In genomic region chr14:51872396-51872795, GRCh38 we compare ENCODE assay signal across 15 cellular contexts. TPM values are rescaled to one million over a fixed set of nuclear protein-coding genes. Genes with fewer than 3 reads are reported as not detected.
DNase-seq lines count a peak whose midpoint lies in the region; ATAC-seq and TF ChIP-seq lines count a peak whose summit lies in the region.
"Had no signal": no experiment of that assay in that cellular context is flagged by ENCODE, and none has a peak within 500 bp of the region (broad histone marks: within the 10 kb centered on the region; RNA-seq: fewer than 3 reads in every experiment).

No MANE protein-coding gene starts in this region.

- no peak overlapping the region for H3K9ac ChIP-seq in neural cell (ENCODE audit: low read length)

- intact Hi-C loops in left cardiac atrium (cut with DNase I): no loop called here

- no peak for TF ChIP-seq EP300 in neural cell (conservative IDR thresholded peaks at IDR 0.05; ENCODE audit: poor library complexity, severe bottlenecking)

- no peaks in the 10 kb centered on the region for H3K9me3 Mint-ChIP-seq in T-helper 1 cell treated with Interleukin-12 subunit alpha and Interleukin-12 subunit beta and Interleukin-4 antibody, amounts not matched to agents 30 μg/mL and 1 μg/mL, for 36 hours
- H3K9me3 Mint-ChIP-seq in activated naive CD8-positive, alpha-beta T cell treated with anti-CD3 and anti-CD28 coated beads for 36 hours: peaks cover 11% of the 10 kb centered on the region

- peaks cover 31% of the 10 kb centered on the region for H3K36me3 Mint-ChIP-seq in T-helper 1 cell treated with Interleukin-12 subunit alpha and Interleukin-12 subunit beta and Interleukin-4 antibody, amounts not matched to agents 30 μg/mL and 1 μg/mL, for 36 hours (ENCODE audit: low read depth)
- H3K36me3 Mint-ChIP-seq in activated naive CD8-positive, alpha-beta T cell treated with anti-CD3 and anti-CD28 coated beads for 36 hours: peaks cover 47% of the 10 kb centered on the region

- H3K9me2 ChIP-seq in neural cell (ENCODE audit: insufficient read depth, low read length): no peaks in the 10 kb centered on the region

- H3K36me3 ChIP-seq in neural cell (ENCODE audit: insufficient read depth, low read length): no peaks in the 10 kb centered on the region
- H3K36me3 ChIP-seq: heart left ventricle, pancreas, WERI-Rb-1 had no signal

- H3K79me2 ChIP-seq in neural cell (replicated peaks; ENCODE audit: insufficient read depth, low read length): peaks cover 96% of the 10 kb centered on the region

- ATAC-seq in GM18907 (IDR thresholded peaks at IDR 0.05; ENCODE audit: unreplicated experiment) (no peak), left cardiac atrium (no peak)

- DNase-seq in T-helper 1 cell (no peak), NCI-H1105 (lab: John Stamatoyannopoulos, UW) (peak; percentile 17), caudate nucleus (lab: John Stamatoyannopoulos, UW) (no peak), left cardiac atrium (no peak)
- DNase-seq in activated naive CD8-positive, alpha-beta T cell treated with anti-CD3 and anti-CD28 coated beads for 36 hours: no peak
- DNase-seq: heart left ventricle, MM.1S, NCI-H510A, pancreas, SIG-M5, WERI-Rb-1 had no signal

- no peak for TF ChIP-seq CTCF in neural cell (IDR thresholded peaks at IDR 0.05; ENCODE audit: poor library complexity, severe bottlenecking)

- peaks cover 52% of the 10 kb centered on the region for H3K4me1 Mint-ChIP-seq in T-helper 1 cell treated with Interleukin-12 subunit alpha and Interleukin-12 subunit beta and Interleukin-4 antibody, amounts not matched to agents 30 μg/mL and 1 μg/mL, for 36 hours (ENCODE audit: low read depth)
- H3K4me1 Mint-ChIP-seq in activated naive CD8-positive, alpha-beta T cell treated with anti-CD3 and anti-CD28 coated beads for 36 hours: peaks cover 57% of the 10 kb centered on the region

- no peak for TF ChIP-seq RAD21 in neural cell (conservative IDR thresholded peaks at IDR 0.05)

- H3K9me3 ChIP-seq in neural cell (ENCODE audit: low read length): no peaks in the 10 kb centered on the region
- H3K9me3 ChIP-seq: heart left ventricle, pancreas had no signal

- H2AFZ ChIP-seq in neural cell (ENCODE audit: low read depth, low read length): no peak overlapping the region

- peaks cover 35% of the 10 kb centered on the region for H4K20me1 ChIP-seq in neural cell (ENCODE audit: insufficient read depth)

- peaks cover 3% of the 10 kb centered on the region for H3F3A ChIP-seq in neural cell (ENCODE audit: insufficient read depth, low read length, poor library complexity, severe bottlenecking)

- H3K27ac Mint-ChIP-seq in T-helper 1 cell treated with Interleukin-12 subunit alpha and Interleukin-12 subunit beta and Interleukin-4 antibody, amounts not matched to agents 30 μg/mL and 1 μg/mL, for 36 hours: peak overlapping the region; percentile 34
- H3K27ac Mint-ChIP-seq in activated naive CD8-positive, alpha-beta T cell treated with anti-CD3 and anti-CD28 coated beads for 36 hours: peak overlapping the region; percentile 87

- H3K4me3 Mint-ChIP-seq in T-helper 1 cell treated with Interleukin-12 subunit alpha and Interleukin-12 subunit beta and Interleukin-4 antibody, amounts not matched to agents 30 μg/mL and 1 μg/mL, for 36 hours: no peak overlapping the region
- H3K4me3 Mint-ChIP-seq in activated naive CD8-positive, alpha-beta T cell treated with anti-CD3 and anti-CD28 coated beads for 36 hours: no peak overlapping the region

- H3K27me3 ChIP-seq in neural cell (ENCODE audit: insufficient read depth, low read depth, low read length): no peaks in the 10 kb centered on the region
- H3K27me3 ChIP-seq: heart left ventricle, pancreas had no signal

- no peak overlapping the region for H3K4me3 ChIP-seq in neural cell (ENCODE audit: low read length)
- H3K4me3 ChIP-seq: heart left ventricle, pancreas had no signal

- H3K27me3 Mint-ChIP-seq in T-helper 1 cell treated with Interleukin-12 subunit alpha and Interleukin-12 subunit beta and Interleukin-4 antibody, amounts not matched to agents 30 μg/mL and 1 μg/mL, for 36 hours (ENCODE audit: low read depth): no peaks in the 10 kb centered on the region
- no peaks in the 10 kb centered on the region for H3K27me3 Mint-ChIP-seq in activated naive CD8-positive, alpha-beta T cell treated with anti-CD3 and anti-CD28 coated beads for 36 hours

- H3K4me2 ChIP-seq in neural cell (ENCODE audit: low read length): peak overlapping the region; percentile 17

- H3K27ac ChIP-seq in neural cell (ENCODE audit: low read length) (no peak overlapping the region), caudate nucleus (ENCODE audit: low read depth, low read length) (no peak overlapping the region)
- H3K27ac ChIP-seq: pancreas, WERI-Rb-1 had no signal

TF ChIP-seq in neural cell, 6 proteins besides CTCF, POLR2A, EP300 and RAD21:
- TF ChIP-seq REST (IDR thresholded peaks at IDR 0.05; ENCODE audit: borderline replicate concordance) (no peak), MXI1 (conservative IDR thresholded peaks at IDR 0.05; ENCODE audit: poor library complexity, severe bottlenecking) (no peak), EZH2 (IDR thresholded peaks at IDR 0.05; ENCODE audit: borderline replicate concordance, insufficient read depth, low read length, poor library complexity, severe bottlenecking) (no peak), SMC3 (conservative IDR thresholded peaks at IDR 0.05; ENCODE audit: poor library complexity) (no peak), POLR2AphosphoS5 (IDR thresholded peaks at IDR 0.05) (no peak), TAF1 (IDR thresholded peaks at IDR 0.05; ENCODE audit: low read depth) (no peak)

RNA-seq across cellular contexts. Expression of gene GNG2, which starts 12.0 kb away (rescaled TPM):
- 100 to 1,000 TPM; 131 to 132 TPM for total RNA-seq in activated naive CD8-positive, alpha-beta T cell treated with anti-CD3 and anti-CD28 coated beads for 36 hours
- 503 and 515 TPM in 2 replicates for polyA plus RNA-seq in neural cell
- polyA minus RNA-seq in neural cell: 453 and 567 TPM in 2 replicates
- 10 to 100 TPM; 15.0 to 25.6 TPM for total RNA-seq in left cardiac atrium
- total RNA-seq: bronchial epithelial cell had no signal

Comparison
In these comparisons a context has a peak if more than half of its experiments do, and no peak if none do; other contexts are left out.
1. RNA of gene GNG2, which starts 12.0 kb away (total RNA-seq): 131 to 132 TPM in activated naive CD8-positive, alpha-beta T cell treated with anti-CD3 and anti-CD28 coated beads for 36 hours; 15.0 to 25.6 TPM in left cardiac atrium; every median in the first group is over 4 times any median in the second.